Comparison of ENCODE assay signal across 1 cellular context in the genomic region with DNA sequence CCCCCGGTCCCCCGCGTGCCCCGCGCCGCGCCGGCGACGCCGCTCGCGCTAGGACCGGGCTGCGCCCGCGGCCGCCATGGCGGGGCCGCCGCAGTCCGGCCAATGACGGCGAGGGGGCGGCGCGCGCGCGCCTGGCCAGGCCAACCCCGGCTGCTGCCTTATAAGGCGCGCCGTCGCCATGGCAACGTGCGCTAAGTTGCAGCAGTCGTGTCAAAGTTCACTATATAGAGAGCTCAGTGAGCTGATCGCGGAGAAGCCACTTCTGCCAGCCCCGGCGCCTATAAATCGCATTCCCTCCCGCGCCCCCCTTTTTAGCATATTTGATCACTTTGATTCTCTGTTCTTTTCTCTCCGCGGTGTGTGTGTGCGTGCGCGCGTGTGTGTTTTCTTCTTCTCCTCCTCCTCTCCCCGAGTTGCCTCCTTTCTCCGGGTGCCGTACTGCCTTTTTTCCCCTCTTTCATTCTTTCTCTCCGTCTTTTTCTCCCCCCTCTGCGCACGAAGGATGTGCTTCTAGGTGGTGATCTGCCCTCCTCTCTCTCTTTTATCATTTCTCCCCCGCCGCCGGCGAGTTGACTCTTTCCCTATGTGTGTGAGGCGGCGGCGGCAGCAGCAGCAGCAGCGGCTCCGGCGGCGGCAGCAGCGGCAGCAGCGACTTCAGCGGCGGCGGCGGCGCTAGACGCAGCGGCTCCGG.
TF ChIP-seq lines count a peak whose summit lies in the region.

A gene (plus strand): TSS at position 251 of the 691 bp plus-strand sequence. CDS start 1,406 bp downstream, outside the sequence.

TF ChIP-seq in HepG2, 621 proteins besides CTCF, POLR2A, EP300 and RAD21 (continued from another document and continues in another):
- TF ChIP-seq, protein P1, sequence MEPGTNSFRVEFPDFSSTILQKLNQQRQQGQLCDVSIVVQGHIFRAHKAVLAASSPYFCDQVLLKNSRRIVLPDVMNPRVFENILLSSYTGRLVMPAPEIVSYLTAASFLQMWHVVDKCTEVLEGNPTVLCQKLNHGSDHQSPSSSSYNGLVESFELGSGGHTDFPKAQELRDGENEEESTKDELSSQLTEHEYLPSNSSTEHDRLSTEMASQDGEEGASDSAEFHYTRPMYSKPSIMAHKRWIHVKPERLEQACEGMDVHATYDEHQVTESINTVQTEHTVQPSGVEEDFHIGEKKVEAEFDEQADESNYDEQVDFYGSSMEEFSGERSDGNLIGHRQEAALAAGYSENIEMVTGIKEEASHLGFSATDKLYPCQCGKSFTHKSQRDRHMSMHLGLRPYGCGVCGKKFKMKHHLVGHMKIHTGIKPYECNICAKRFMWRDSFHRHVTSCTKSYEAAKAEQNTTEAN (CRISPR knock-in tag; conservative IDR thresholded peaks at IDR 0.05) = 0 out of 2 replicates have a peak, but pooled peaks have one; percentile 21
- no peak for TF ChIP-seq FOSL1 (CRISPR knock-in tag; IDR thresholded peaks at IDR 0.05; ENCODE audit: borderline replicate concordance)
- no peak for TF ChIP-seq PRMT3 (CRISPR knock-in tag; IDR thresholded peaks at IDR 0.05; ENCODE audit: borderline replicate concordance, low read depth)
- TF ChIP-seq, protein P2, sequence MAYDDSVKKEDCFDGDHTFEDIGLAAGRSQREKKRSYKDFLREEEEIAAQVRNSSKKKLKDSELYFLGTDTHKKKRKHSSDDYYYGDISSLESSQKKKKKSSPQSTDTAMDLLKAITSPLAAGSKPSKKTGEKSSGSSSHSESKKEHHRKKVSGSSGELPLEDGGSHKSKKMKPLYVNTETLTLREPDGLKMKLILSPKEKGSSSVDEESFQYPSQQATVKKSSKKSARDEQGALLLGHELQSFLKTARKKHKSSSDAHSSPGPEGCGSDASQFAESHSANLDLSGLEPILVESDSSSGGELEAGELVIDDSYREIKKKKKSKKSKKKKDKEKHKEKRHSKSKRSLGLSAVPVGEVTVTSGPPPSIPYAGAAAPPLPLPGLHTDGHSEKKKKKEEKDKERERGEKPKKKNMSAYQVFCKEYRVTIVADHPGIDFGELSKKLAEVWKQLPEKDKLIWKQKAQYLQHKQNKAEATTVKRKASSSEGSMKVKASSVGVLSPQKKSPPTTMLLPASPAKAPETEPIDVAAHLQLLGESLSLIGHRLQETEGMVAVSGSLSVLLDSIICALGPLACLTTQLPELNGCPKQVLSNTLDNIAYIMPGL (CRISPR knock-in tag; IDR thresholded peaks at IDR 0.05; ENCODE audit: borderline replicate concordance in 1 of 2, low read depth in 1 of 2) = peak in 1 of 2 experiments; percentile 42; a peak in 2 of 4 replicates
- TF ChIP-seq, protein P3, sequence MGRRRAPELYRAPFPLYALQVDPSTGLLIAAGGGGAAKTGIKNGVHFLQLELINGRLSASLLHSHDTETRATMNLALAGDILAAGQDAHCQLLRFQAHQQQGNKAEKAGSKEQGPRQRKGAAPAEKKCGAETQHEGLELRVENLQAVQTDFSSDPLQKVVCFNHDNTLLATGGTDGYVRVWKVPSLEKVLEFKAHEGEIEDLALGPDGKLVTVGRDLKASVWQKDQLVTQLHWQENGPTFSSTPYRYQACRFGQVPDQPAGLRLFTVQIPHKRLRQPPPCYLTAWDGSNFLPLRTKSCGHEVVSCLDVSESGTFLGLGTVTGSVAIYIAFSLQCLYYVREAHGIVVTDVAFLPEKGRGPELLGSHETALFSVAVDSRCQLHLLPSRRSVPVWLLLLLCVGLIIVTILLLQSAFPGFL (CRISPR knock-in tag; IDR thresholded peaks at IDR 0.05) = no peak
- no peak for TF ChIP-seq SCMH1 (CRISPR knock-in tag; IDR thresholded peaks at IDR 0.05; ENCODE audit: borderline replicate concordance)
- TF ChIP-seq SSRP1 (CRISPR knock-in tag; IDR thresholded peaks at IDR 0.05) = no peak
- TF ChIP-seq ZNF674 (CRISPR knock-in tag; IDR thresholded peaks at IDR 0.05; ENCODE audit: low read depth) = no peak
- TF ChIP-seq, protein P4, sequence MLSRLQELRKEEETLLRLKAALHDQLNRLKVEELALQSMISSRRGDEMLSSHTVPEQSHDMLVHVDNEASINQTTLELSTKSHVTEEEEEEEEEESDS (CRISPR knock-in tag; IDR thresholded peaks at IDR 0.05; ENCODE audit: borderline replicate concordance) = no peak
- TF ChIP-seq MXD4 (CRISPR knock-in tag; IDR thresholded peaks at IDR 0.05) = no peak
- TF ChIP-seq ZNF652 (CRISPR knock-in tag; IDR thresholded peaks at IDR 0.05; ENCODE audit: borderline replicate concordance, low read depth) = no peak
- 0 out of 2 replicates have a peak, but pooled peaks have one; percentile 33 for TF ChIP-seq ZC3H13 (CRISPR knock-in tag; IDR thresholded peaks at IDR 0.05)
- no peak for TF ChIP-seq ZNF75D (CRISPR knock-in tag; IDR thresholded peaks at IDR 0.05; ENCODE audit: borderline replicate concordance)
- no peak for TF ChIP-seq ZNF607 (CRISPR knock-in tag; IDR thresholded peaks at IDR 0.05; ENCODE audit: borderline replicate concordance)
- TF ChIP-seq NKX3-1 (CRISPR knock-in tag; IDR thresholded peaks at IDR 0.05) = 0 out of 2 replicates have a peak, but pooled peaks have one; percentile 19
- TF ChIP-seq, protein P5, sequence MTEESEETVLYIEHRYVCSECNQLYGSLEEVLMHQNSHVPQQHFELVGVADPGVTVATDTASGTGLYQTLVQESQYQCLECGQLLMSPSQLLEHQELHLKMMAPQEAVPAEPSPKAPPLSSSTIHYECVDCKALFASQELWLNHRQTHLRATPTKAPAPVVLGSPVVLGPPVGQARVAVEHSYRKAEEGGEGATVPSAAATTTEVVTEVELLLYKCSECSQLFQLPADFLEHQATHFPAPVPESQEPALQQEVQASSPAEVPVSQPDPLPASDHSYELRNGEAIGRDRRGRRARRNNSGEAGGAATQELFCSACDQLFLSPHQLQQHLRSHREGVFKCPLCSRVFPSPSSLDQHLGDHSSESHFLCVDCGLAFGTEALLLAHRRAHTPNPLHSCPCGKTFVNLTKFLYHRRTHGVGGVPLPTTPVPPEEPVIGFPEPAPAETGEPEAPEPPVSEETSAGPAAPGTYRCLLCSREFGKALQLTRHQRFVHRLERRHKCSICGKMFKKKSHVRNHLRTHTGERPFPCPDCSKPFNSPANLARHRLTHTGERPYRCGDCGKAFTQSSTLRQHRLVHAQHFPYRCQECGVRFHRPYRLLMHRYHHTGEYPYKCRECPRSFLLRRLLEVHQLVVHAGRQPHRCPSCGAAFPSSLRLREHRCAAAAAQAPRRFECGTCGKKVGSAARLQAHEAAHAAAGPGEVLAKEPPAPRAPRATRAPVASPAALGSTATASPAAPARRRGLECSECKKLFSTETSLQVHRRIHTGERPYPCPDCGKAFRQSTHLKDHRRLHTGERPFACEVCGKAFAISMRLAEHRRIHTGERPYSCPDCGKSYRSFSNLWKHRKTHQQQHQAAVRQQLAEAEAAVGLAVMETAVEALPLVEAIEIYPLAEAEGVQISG (CRISPR knock-in tag; IDR thresholded peaks at IDR 0.05) = peak; percentile 26; the same call in 1 of the 2 replicates
- TF ChIP-seq HNRNPK (IDR thresholded peaks at IDR 0.05; ENCODE audit: low read depth, low read length, poor library complexity, severe bottlenecking) = no peak
- TF ChIP-seq, protein P6, sequence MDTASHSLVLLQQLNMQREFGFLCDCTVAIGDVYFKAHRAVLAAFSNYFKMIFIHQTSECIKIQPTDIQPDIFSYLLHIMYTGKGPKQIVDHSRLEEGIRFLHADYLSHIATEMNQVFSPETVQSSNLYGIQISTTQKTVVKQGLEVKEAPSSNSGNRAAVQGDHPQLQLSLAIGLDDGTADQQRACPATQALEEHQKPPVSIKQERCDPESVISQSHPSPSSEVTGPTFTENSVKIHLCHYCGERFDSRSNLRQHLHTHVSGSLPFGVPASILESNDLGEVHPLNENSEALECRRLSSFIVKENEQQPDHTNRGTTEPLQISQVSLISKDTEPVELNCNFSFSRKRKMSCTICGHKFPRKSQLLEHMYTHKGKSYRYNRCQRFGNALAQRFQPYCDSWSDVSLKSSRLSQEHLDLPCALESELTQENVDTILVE (CRISPR knock-in tag; IDR thresholded peaks at IDR 0.05) = peak; percentile 22; the same call in 1 of the 2 replicates
- 0 out of 2 replicates have a peak, but pooled peaks have one; percentile 15 for TF ChIP-seq SALL1 (CRISPR knock-in tag; IDR thresholded peaks at IDR 0.05)
- peak; percentile 91; the same call in 1 of the 2 replicates for TF ChIP-seq U2AF2 (IDR thresholded peaks at IDR 0.05; ENCODE audit: low read depth, low read length)
- TF ChIP-seq, protein P7, sequence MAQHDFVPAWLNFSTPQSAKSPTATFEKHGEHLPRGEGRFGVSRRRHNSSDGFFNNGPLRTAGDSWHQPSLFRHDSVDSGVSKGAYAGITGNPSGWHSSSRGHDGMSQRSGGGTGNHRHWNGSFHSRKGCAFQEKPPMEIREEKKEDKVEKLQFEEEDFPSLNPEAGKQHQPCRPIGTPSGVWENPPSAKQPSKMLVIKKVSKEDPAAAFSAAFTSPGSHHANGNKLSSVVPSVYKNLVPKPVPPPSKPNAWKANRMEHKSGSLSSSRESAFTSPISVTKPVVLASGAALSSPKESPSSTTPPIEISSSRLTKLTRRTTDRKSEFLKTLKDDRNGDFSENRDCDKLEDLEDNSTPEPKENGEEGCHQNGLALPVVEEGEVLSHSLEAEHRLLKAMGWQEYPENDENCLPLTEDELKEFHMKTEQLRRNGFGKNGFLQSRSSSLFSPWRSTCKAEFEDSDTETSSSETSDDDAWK (CRISPR knock-in tag; IDR thresholded peaks at IDR 0.05) = no peak
- TF ChIP-seq SOX6 (IDR thresholded peaks at IDR 0.05) = no peak
- peak; percentile 55 for TF ChIP-seq SOX6 (CRISPR knock-in tag; IDR thresholded peaks at IDR 0.05)
- TF ChIP-seq ZNF766 (CRISPR knock-in tag; IDR thresholded peaks at IDR 0.05; ENCODE audit: borderline replicate concordance) = 0 out of 2 replicates have a peak, but pooled peaks have one; percentile 53
- TF ChIP-seq POLR2AphosphoS5 (IDR thresholded peaks at IDR 0.05; ENCODE audit: low read depth, low read length) = peak; percentile 83
- TF ChIP-seq RFX3 (CRISPR knock-in tag; IDR thresholded peaks at IDR 0.05) = peak; percentile 92
- no peak for TF ChIP-seq SMAD3 (CRISPR knock-in tag; IDR thresholded peaks at IDR 0.05)
- no peak for TF ChIP-seq ZBTB7B (CRISPR knock-in tag; IDR thresholded peaks at IDR 0.05)
- TF ChIP-seq ZNF205 (CRISPR knock-in tag; IDR thresholded peaks at IDR 0.05) = peak; percentile 69; the same call in 1 of the 2 replicates
- no peak for TF ChIP-seq KLF15 (CRISPR knock-in tag; IDR thresholded peaks at IDR 0.05; ENCODE audit: borderline replicate concordance)
- TF ChIP-seq MAZ (IDR thresholded peaks at IDR 0.05; ENCODE audit: borderline replicate concordance, low read depth, low read length) = no peak
- 0 out of 2 replicates have a peak, but pooled peaks have one; percentile 34 for TF ChIP-seq MAZ (CRISPR knock-in tag; IDR thresholded peaks at IDR 0.05; ENCODE audit: low read depth)
- peak; percentile 48; the same call in 1 of the 2 replicates for TF ChIP-seq MED1 (CRISPR knock-in tag; IDR thresholded peaks at IDR 0.05)
- TF ChIP-seq, protein P8, sequence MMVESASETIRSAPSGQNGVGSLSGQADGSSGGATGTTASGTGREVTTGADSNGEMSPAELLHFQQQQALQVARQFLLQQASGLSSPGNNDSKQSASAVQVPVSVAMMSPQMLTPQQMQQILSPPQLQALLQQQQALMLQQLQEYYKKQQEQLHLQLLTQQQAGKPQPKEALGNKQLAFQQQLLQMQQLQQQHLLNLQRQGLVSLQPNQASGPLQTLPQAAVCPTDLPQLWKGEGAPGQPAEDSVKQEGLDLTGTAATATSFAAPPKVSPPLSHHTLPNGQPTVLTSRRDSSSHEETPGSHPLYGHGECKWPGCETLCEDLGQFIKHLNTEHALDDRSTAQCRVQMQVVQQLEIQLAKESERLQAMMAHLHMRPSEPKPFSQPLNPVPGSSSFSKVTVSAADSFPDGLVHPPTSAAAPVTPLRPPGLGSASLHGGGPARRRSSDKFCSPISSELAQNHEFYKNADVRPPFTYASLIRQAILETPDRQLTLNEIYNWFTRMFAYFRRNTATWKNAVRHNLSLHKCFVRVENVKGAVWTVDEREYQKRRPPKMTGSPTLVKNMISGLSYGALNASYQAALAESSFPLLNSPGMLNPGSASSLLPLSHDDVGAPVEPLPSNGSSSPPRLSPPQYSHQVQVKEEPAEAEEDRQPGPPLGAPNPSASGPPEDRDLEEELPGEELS (CRISPR knock-in tag; IDR thresholded peaks at IDR 0.05) = no peak
- TF ChIP-seq TGIF2 (CRISPR knock-in tag; IDR thresholded peaks at IDR 0.05) = 0 out of 2 replicates have a peak, but pooled peaks have one; percentile 15
- TF ChIP-seq ZNF557 (CRISPR knock-in tag; IDR thresholded peaks at IDR 0.05) = no peak
- no peak for TF ChIP-seq KDM5A (IDR thresholded peaks at IDR 0.05; ENCODE audit: borderline replicate concordance, low read length)
- TF ChIP-seq ZBTB3 (CRISPR knock-in tag; IDR thresholded peaks at IDR 0.05; ENCODE audit: borderline replicate concordance, low read depth) = no peak
- peak; percentile 92 for TF ChIP-seq RFX1 (IDR thresholded peaks at IDR 0.05)
- no peak for TF ChIP-seq JUND (CRISPR knock-in tag; IDR thresholded peaks at IDR 0.05)
- no peak for TF ChIP-seq SOX13 (IDR thresholded peaks at IDR 0.05)
- TF ChIP-seq SOX13 (CRISPR knock-in tag; conservative IDR thresholded peaks at IDR 0.05 in 1 of 2, IDR thresholded peaks at IDR 0.05 in 1 of 2) = no peak
- TF ChIP-seq ZNF839 (CRISPR knock-in tag; IDR thresholded peaks at IDR 0.05; ENCODE audit: borderline replicate concordance) = no peak
